11 cellular contexts compared by ENCODE assay signal in genomic region chr17:82358467-82359350, GRCh38. TPM values are rescaled to one million over a fixed set of nuclear protein-coding genes. Genes with fewer than 3 reads are reported as not detected.
DNase-seq lines count a peak whose midpoint lies in the region; ATAC-seq and TF ChIP-seq lines count a peak whose summit lies in the region.
"Had no signal": no experiment of that assay in that cellular context is flagged by ENCODE, and none has a peak within 500 bp of the region (broad histone marks: within the 10 kb centered on the region; RNA-seq: fewer than 3 reads in every experiment).

Gene TEX19, plus strand, starts transcription at chr17:82359247. Its CDS starts 2,904 bp downstream, at chr17:82362151.

- no peak within 1 kb of the TSS for H3K4me2 ChIP-seq in PC-3 (ENCODE audit: low read length)

- H3K9ac ChIP-seq in PC-3 (ENCODE audit: low read length): no peak within 1 kb of the TSS

- DNase-seq in NCI-H1092 treated with DMSO at 0.1 percent for 48 hours (lab: John Stamatoyannopoulos, UW) (peak; percentile 27), NCI-H1092 (lab: John Stamatoyannopoulos, UW) (no peak), HT1080 (ENCODE audit: low read depth) (peak; percentile 58), PC-3 (peak; percentile 35), left kidney (ENCODE audit: low read depth, low spot score) (peak; percentile 61), iPS-NIHi11 (ENCODE audit: low spot score) (no peak), left colon (no peak)
- no peak for DNase-seq in stimulated activated CD8-positive, alpha-beta memory T cell treated with anti-CD3 and anti-CD28 coated beads, Interleukin-4, amount 100 ng/mL, for 48 hours
- DNase-seq: small intestine had no signal

- no peaks in the 10 kb centered on the region for H3K79me2 ChIP-seq in PC-3 (ENCODE audit: low read length)

- BruUV-seq in PC-3 (replicated peaks; lab: Mats Ljungman, UMichigan): no TSS peak

- peak; percentile 29; the same call in 1 of the 2 replicates for TF ChIP-seq CTCF in PC-3 (conservative IDR thresholded peaks at IDR 0.05; ENCODE audit: low read depth, low read length)

- CTCF ChIA-PET in PC-3 (lab: Charles Lee): no interaction called here

- H3K9me2 ChIP-seq in PC-3 (replicated peaks; ENCODE audit: low read length): no peaks in the 10 kb centered on the region

- no peaks in the 10 kb centered on the region for H3F3A ChIP-seq in PC-3 (ENCODE audit: low read length, unreplicated experiment)

- H4K20me1 ChIP-seq in PC-3 (ENCODE audit: low read length): no peaks in the 10 kb centered on the region

- no peaks in the 10 kb centered on the region for H3K36me3 ChIP-seq in PC-3 (ENCODE audit: low read depth, low read length)
- H3K36me3 ChIP-seq: vagina had no signal

- H3K4me3 ChIP-seq in PC-3 (ENCODE audit: low read length): no peak within 1 kb of the TSS
- H3K4me3 ChIP-seq: vagina had no signal

- peak within 1 kb of the TSS; percentile 36; the same call in 1 of the 2 replicates for H2AFZ ChIP-seq in PC-3 (ENCODE audit: low read length)

- no peak; the same call in 1 of the 2 replicates for ATAC-seq in PC-3
- no peak for ATAC-seq in left colon

- no peaks in the 10 kb centered on the region for H3K9me3 ChIP-seq in PC-3 (ENCODE audit: low read length)
- H3K9me3 ChIP-seq: vagina had no signal

- peaks cover 11% of the 10 kb centered on the region for H3K4me1 ChIP-seq in PC-3 (ENCODE audit: insufficient read depth, low read length)
- H3K4me1 ChIP-seq: vagina had no signal

- intact Hi-C loops in PC-3 (cut with micrococcal nuclease) (loop anchor here (10.0 kb wide), 2 partner anchors 96 to 166 kb away; partner anchors contain the start of genes CYBC1 and NARF), left colon (cut with DNase I, micrococcal nuclease) (loop anchor here (5.0 to 10.0 kb wide), 3 partner anchors 54 to 416 kb away; no protein-coding TSS in a partner anchor)

- H3K27ac ChIP-seq in PC-3 (ENCODE audit: low read length): peak within 1 kb of the TSS; percentile 40
- H3K27ac ChIP-seq: vagina had no signal

- H3K27me3 ChIP-seq in PC-3 (ENCODE audit: low read length): no peaks in the 10 kb centered on the region
- H3K27me3 ChIP-seq: vagina had no signal

- POLR2A ChIA-PET in PC-3 (lab: Charles Lee; ENCODE audit: unreplicated experiment): interaction anchor here (0.6 kb wide), 1 partner anchor 135 kb away, joined by 15 read pairs; no protein-coding TSS in a partner anchor

RNA-seq across cellular contexts. Expression of gene TEX19, which starts in this region (rescaled TPM):
- total RNA-seq in HT1080 (2014; rRNA removed; shearing (Covaris generic)): 1.4 and 2.1 TPM in 2 replicates
- 6.8 and 7.9 TPM in 2 replicates for polyA plus RNA-seq in HT1080 (2015; cell fraction: cytosol; rRNA removed)
- 3.3 and 3.7 TPM in 2 replicates for polyA plus RNA-seq in HT1080 (2015; cell fraction: nucleus; rRNA removed)
- total RNA-seq in PC-3 (2014; rRNA removed) (0.46 and 1.2 TPM in 2 replicates), left colon (not detected)
- total RNA-seq: vagina had no signal
- polyA plus RNA-seq: keratinocyte had no signal

Comparison
In these comparisons a context has a peak if more than half of its experiments do, and no peak if none do; other contexts are left out.
1. DNase-seq: peak in NCI-H1092 treated with DMSO at 0.1 percent for 48 hours (single experiment), HT1080 (single experiment), PC-3 (single experiment) and left kidney (single experiment); none in NCI-H1092 (single experiment), stimulated activated CD8-positive, alpha-beta memory T cell treated with anti-CD3 and anti-CD28 coated beads, Interleukin-4, amount 100 ng/mL, for 48 hours (single experiment), iPS-NIHi11 (single experiment) and left colon (0 of 2).